Comparison of ENCODE assay signal across 1 cellular context in the genomic region with DNA sequence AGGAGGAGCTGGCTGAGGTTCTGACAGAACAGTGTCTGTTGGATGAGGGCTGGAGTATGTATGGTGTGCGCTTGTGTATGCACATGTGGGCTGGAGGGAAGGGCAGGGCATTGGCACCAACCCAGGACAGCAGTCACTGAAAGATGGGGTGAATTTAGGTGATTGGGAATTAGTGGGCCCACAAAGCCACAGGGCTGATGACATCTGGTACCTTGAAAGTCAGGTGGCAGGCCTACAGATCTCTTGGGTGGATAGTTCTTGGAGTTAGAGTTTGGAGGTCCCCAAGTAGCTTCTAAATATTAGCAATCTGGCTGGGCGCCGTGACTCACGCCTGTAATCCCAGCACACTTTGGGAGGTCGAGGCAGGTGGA.
TF ChIP-seq lines count a peak whose summit lies in the region.

No MANE protein-coding gene starts in this region.

TF ChIP-seq in H1, 55 proteins besides CTCF, POLR2A, EP300 and RAD21:
- TF ChIP-seq SP2 (IDR thresholded peaks at IDR 0.05; ENCODE audit: low read length) (no peak), TAF1 (IDR thresholded peaks at IDR 0.05; ENCODE audit: low read depth, low read length) (no peak), ASH2L (IDR thresholded peaks at IDR 0.05; ENCODE audit: low read length) (no peak), SP1 (IDR thresholded peaks at IDR 0.05; ENCODE audit: low read depth, low read length) (no peak), NRF1 (IDR thresholded peaks at IDR 0.05; ENCODE audit: low read depth, low read length) (no peak), SIX5 (IDR thresholded peaks at IDR 0.05; ENCODE audit: low read depth, low read length) (no peak), CHD7 (IDR thresholded peaks at IDR 0.05; ENCODE audit: insufficient replicate concordance, low read length) (no peak), GTF2F1 (IDR thresholded peaks at IDR 0.05; ENCODE audit: borderline replicate concordance, low read depth, low read length) (no peak), EGR1 (IDR thresholded peaks at IDR 0.05; ENCODE audit: borderline replicate concordance, low read depth, low read length) (no peak), SRF (IDR thresholded peaks at IDR 0.05; ENCODE audit: low read depth, low read length) (no peak), FOSL1 (IDR thresholded peaks at IDR 0.05; ENCODE audit: insufficient read depth, low read depth, low read length) (no peak), CREB1 (IDR thresholded peaks at IDR 0.05) (no peak), YY1 (IDR thresholded peaks at IDR 0.05; ENCODE audit: low read depth, low read length) (no peak), CTBP2 (IDR thresholded peaks at IDR 0.05; ENCODE audit: borderline replicate concordance, insufficient read depth, insufficient read length, low read length) (no peak)
- TF ChIP-seq, protein P1, sequence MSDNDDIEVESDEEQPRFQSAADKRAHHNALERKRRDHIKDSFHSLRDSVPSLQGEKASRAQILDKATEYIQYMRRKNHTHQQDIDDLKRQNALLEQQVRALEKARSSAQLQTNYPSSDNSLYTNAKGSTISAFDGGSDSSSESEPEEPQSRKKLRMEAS (IDR thresholded peaks at IDR 0.05): no peak
- TF ChIP-seq, protein P2, sequence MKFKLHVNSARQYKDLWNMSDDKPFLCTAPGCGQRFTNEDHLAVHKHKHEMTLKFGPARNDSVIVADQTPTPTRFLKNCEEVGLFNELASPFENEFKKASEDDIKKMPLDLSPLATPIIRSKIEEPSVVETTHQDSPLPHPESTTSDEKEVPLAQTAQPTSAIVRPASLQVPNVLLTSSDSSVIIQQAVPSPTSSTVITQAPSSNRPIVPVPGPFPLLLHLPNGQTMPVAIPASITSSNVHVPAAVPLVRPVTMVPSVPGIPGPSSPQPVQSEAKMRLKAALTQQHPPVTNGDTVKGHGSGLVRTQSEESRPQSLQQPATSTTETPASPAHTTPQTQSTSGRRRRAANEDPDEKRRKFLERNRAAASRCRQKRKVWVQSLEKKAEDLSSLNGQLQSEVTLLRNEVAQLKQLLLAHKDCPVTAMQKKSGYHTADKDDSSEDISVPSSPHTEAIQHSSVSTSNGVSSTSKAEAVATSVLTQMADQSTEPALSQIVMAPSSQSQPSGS (IDR thresholded peaks at IDR 0.05; ENCODE audit: low read length): no peak
TF ChIP-seq in H1: peak in this region for 0.
